In the genomic region with DNA sequence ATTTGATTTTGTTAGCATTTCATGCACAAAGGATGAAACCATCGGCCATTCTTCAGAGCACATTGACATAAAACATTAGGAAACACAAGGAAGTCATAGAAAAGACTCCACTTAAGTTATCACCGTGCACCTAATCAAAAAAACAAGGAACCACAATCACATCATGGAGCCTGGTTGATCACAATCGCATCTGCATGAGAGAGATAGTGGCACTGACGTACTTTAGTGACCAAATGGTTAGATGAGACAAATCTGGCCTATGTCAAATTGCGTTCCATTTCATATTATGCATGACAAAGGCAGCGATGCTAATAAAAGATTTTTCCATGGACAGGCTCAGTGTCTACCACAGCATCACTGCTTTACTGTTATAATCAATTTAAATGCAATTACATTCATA, we compare ENCODE assay signal across 17 cellular contexts.
DNase-seq lines count a peak whose midpoint lies in the region; ATAC-seq and TF ChIP-seq lines count a peak whose summit lies in the region.
"Had no signal": no experiment of that assay in that cellular context is flagged by ENCODE, and none has a peak within 500 bp of the region (broad histone marks: within the 10 kb centered on the region; RNA-seq: fewer than 3 reads in every experiment).

No MANE protein-coding gene starts in this region.

- CTCF ChIA-PET in SK-N-SH (lab: Yijun Ruan, JAX): no interaction called here

- no peak overlapping the region for H2BK20ac ChIP-seq in H9 (ENCODE audit: low read depth, low read length, poor library complexity, severe bottlenecking)

- H3K9me3 ChIP-seq in BE2C: no peaks in the 10 kb centered on the region
- H3K9me3 ChIP-seq in H9 (ENCODE audit: control insufficient read depth, low read depth, low read length): no peaks in the 10 kb centered on the region
- no peaks in the 10 kb centered on the region for H3K9me3 ChIP-seq in SK-N-SH
- H3K9me3 ChIP-seq: BLaER1 treated with 17β-estradiol and CSF1 and Interleukin-3, amounts not matched to agents 10 nM and 100 nM; Caco-2; HAP-1 had no signal

- H3K4me2 ChIP-seq in H9 (ENCODE audit: insufficient read depth, insufficient read length, low read length) (no peak overlapping the region), SK-N-SH (no peak overlapping the region)
- H3K4me2 ChIP-seq: BLaER1 treated with 17β-estradiol and CSF1 and Interleukin-3, amounts not matched to agents 10 nM and 100 nM; GM23338 had no signal

- H3K79me1 ChIP-seq in H9 (ENCODE audit: insufficient read depth, low read depth, low read length, poor library complexity, severe bottlenecking): no peaks in the 10 kb centered on the region

- H3K36me3 ChIP-seq in BE2C: no peaks in the 10 kb centered on the region
- H3K36me3 ChIP-seq in SK-N-SH (replicated peaks in 1 of 2; ENCODE audit: control insufficient read depth in 1 of 2, insufficient read depth in 2 of 2, low read length in 1 of 2): no peaks in the 10 kb centered on the region
- H3K36me3 ChIP-seq: BLaER1 treated with 17β-estradiol and CSF1 and Interleukin-3, amounts not matched to agents 10 nM and 100 nM; HAP-1 had no signal

- H3K4me3 Mint-ChIP-seq in H9: no peak overlapping the region
- H3K4me3 Mint-ChIP-seq: B cell; CD4-positive, alpha-beta memory T cell; GM23338; HFFc6 had no signal

- no peak overlapping the region for H2BK12ac ChIP-seq in H9 (ENCODE audit: insufficient read length, low read depth, low read length)

- no peak overlapping the region for H3K56ac ChIP-seq in H9 (ENCODE audit: insufficient read length, low read depth, low read length)

- H2BK15ac ChIP-seq in H9 (ENCODE audit: low read depth, low read length): no peak overlapping the region

- no peak overlapping the region for H2AK5ac ChIP-seq in H9 (ENCODE audit: insufficient read length, low read length)

- TF ChIP-seq POLR2A in erythroblast (IDR thresholded peaks at IDR 0.05; ENCODE audit: low read length): no peak

- no peaks in the 10 kb centered on the region for H3K23me2 ChIP-seq in H9 (ENCODE audit: insufficient read length, low read depth, low read length, poor library complexity, severe bottlenecking)

- POLR2A ChIA-PET in SK-N-SH (lab: Yijun Ruan, JAX): no interaction called here

- no peak overlapping the region for H3K23ac ChIP-seq in H9 (ENCODE audit: insufficient read length, low read depth, low read length)

- peak; percentile 47 for TF ChIP-seq RAD21 in SK-N-SH (IDR thresholded peaks at IDR 0.05; ENCODE audit: low read length)

- no peaks in the 10 kb centered on the region for H3K27me3 Mint-ChIP-seq in H9 (ENCODE audit: low read depth)
- H3K27me3 Mint-ChIP-seq: B cell; CD4-positive, alpha-beta memory T cell had no signal

- peak overlapping the region; percentile 67 for H3T11ph ChIP-seq in H9 (ENCODE audit: low read length)

- H4K8ac ChIP-seq in H9 (replicated peaks; ENCODE audit: insufficient read length, low read depth, low read length): no peak overlapping the region

- H3K4me1 ChIP-seq in BE2C: no peaks in the 10 kb centered on the region; the same call in 1 of the 2 replicates
- peaks cover 5% of the 10 kb centered on the region; the same call in 1 of the 2 replicates for H3K4me1 ChIP-seq in H9 (ENCODE audit: insufficient read depth, low read length)
- H3K4me1 ChIP-seq in SK-N-SH (ENCODE audit: control insufficient read depth in 1 of 2, insufficient read depth in 2 of 2, low read depth in 1 of 2, low read length in 1 of 2): peaks cover 20 to 24% of the 10 kb centered on the region in 2 experiments
- H3K4me1 ChIP-seq: BLaER1 treated with 17β-estradiol and CSF1 and Interleukin-3, amounts not matched to agents 10 nM and 100 nM; Caco-2 had no signal

- no peak for ATAC-seq in HG03521 (IDR thresholded peaks at IDR 0.05; ENCODE audit: unreplicated experiment)
- ATAC-seq: GM23338 had no signal

- DNase-seq in BE2C (peak; percentile 39), H9 (no peak), SK-N-SH (peak; percentile 68), erythroblast (lab: John Stamatoyannopoulos, UW) (peak; percentile 14 to 75), pons (ENCODE audit: low spot score) (no peak), dorsolateral prefrontal cortex (no peak)
- DNase-seq: Caco-2; CD4-positive, alpha-beta memory T cell; DMS79 treated with DMSO at 0.1 percent for 48 hours; GF-D8; HFFc6 had no signal

- H3F3A ChIP-seq in SK-N-SH (replicated peaks; ENCODE audit: insufficient read depth): no peaks in the 10 kb centered on the region

- H3K18ac ChIP-seq in H9 (ENCODE audit: insufficient read length, low read depth, low read length): no peak overlapping the region

- H3K4me1 Mint-ChIP-seq in H9: peaks cover 34 to 38% of the 10 kb centered on the region in 2 experiments
- H3K4me1 Mint-ChIP-seq: B cell; CD4-positive, alpha-beta memory T cell had no signal

- no peak overlapping the region for H2AFZ ChIP-seq in H9 (ENCODE audit: low read length)
- H2AFZ ChIP-seq in SK-N-SH (ENCODE audit: low read depth): no peak overlapping the region; the same call in 1 of the 2 replicates
- H2AFZ ChIP-seq: GM23338 had no signal

- H3K9me2 ChIP-seq in SK-N-SH: no peaks in the 10 kb centered on the region

- H3K9ac ChIP-seq in H9 (ENCODE audit: extremely low read depth, insufficient read length, low read length): no peak overlapping the region
- H3K9ac ChIP-seq in SK-N-SH: no peak overlapping the region
- H3K9ac ChIP-seq: BLaER1 treated with 17β-estradiol and CSF1 and Interleukin-3, amounts not matched to agents 10 nM and 100 nM had no signal

- no peak overlapping the region for H3K4ac ChIP-seq in H9 (ENCODE audit: low read depth, low read length)

- no peak overlapping the region for H3K4me3 ChIP-seq in BE2C (ENCODE audit: low read depth, low read length)
- H3K4me3 ChIP-seq in SK-N-SH (ENCODE audit: low read depth in 2 of 2, low read length in 1 of 2): no peak overlapping the region
- no peak overlapping the region for H3K4me3 ChIP-seq in dorsolateral prefrontal cortex
- H3K4me3 ChIP-seq: BLaER1 treated with 17β-estradiol and CSF1 and Interleukin-3, amounts not matched to agents 10 nM and 100 nM; GM23338; HAP-1 had no signal

- H3K27me3 ChIP-seq in BE2C: no peaks in the 10 kb centered on the region
- H3K27me3 ChIP-seq in H9 (ENCODE audit: insufficient read depth, low read length): no peaks in the 10 kb centered on the region
- H3K27me3 ChIP-seq in SK-N-SH (ENCODE audit: insufficient read depth): no peaks in the 10 kb centered on the region
- H3K27me3 ChIP-seq in dorsolateral prefrontal cortex: peaks cover 0 to 27% (median 0%) of the 10 kb centered on the region in 45 donors
- H3K27me3 ChIP-seq: BLaER1 treated with 17β-estradiol and CSF1 and Interleukin-3, amounts not matched to agents 10 nM and 100 nM had no signal

- H3K79me2 ChIP-seq in H9 (ENCODE audit: insufficient read depth, low read length) (no peaks in the 10 kb centered on the region), SK-N-SH (ENCODE audit: insufficient read depth) (no peaks in the 10 kb centered on the region)

- H4K20me1 ChIP-seq in H9 (ENCODE audit: control insufficient read depth, insufficient read depth, insufficient read length) (no peaks in the 10 kb centered on the region), SK-N-SH (ENCODE audit: insufficient read depth) (no peaks in the 10 kb centered on the region)
- H4K20me1 ChIP-seq: BLaER1 treated with 17β-estradiol and CSF1 and Interleukin-3, amounts not matched to agents 10 nM and 100 nM had no signal

- no peak overlapping the region for H3K14ac ChIP-seq in H9 (ENCODE audit: insufficient read depth, low read length)

- H4K91ac ChIP-seq in H9 (ENCODE audit: insufficient read length, low read depth, low read length): no peak overlapping the region

- H3K27ac ChIP-seq in H9 (ENCODE audit: insufficient read length, low read depth, low read length) (no peak overlapping the region), SK-N-SH (ENCODE audit: low read depth in 2 of 2, low read length in 1 of 2) (peak overlapping the region in 1 of 2 experiments; percentile 82; a peak in 2 of 4 replicates), dorsolateral prefrontal cortex (no peak overlapping the region)
- H3K27ac ChIP-seq: 22Rv1; BLaER1 treated with 17β-estradiol and CSF1 and Interleukin-3, amounts not matched to agents 10 nM and 100 nM had no signal

- H2BK5ac ChIP-seq in H9 (ENCODE audit: insufficient read length, low read length): no peak overlapping the region

- no peak overlapping the region for H3K27ac Mint-ChIP-seq in H9
- H3K27ac Mint-ChIP-seq: B cell; CD4-positive, alpha-beta memory T cell; GM23338; HFFc6 had no signal

- no peaks in the 10 kb centered on the region for H3K9me3 Mint-ChIP-seq in H9
- H3K9me3 Mint-ChIP-seq: GM23338, HFFc6 had no signal

- no CpG with 5 or more reads among the region's 6 CpGs for WGBS in H9 (ENCODE audit: extremely low coverage, insufficient read length, low lambda C conversion rate)
- WGBS in SK-N-SH (ENCODE audit: low lambda C conversion rate): 41% methylated on average over 6 of the region's 6 CpGs

- H4K5ac ChIP-seq in H9 (ENCODE audit: insufficient read length, low read depth, low read length): no peak overlapping the region

- peaks cover 0 to 5% (median 0%) of the 10 kb centered on the region in 3 experiments; a peak in 2 of 7 replicates for H3K36me3 Mint-ChIP-seq in H9 (ENCODE audit: insufficient read depth in 1 of 3, low read depth in 3 of 3)
- H3K36me3 Mint-ChIP-seq: CD4-positive, alpha-beta memory T cell had no signal

- TF ChIP-seq EP300 in SK-N-SH (IDR thresholded peaks at IDR 0.05; ENCODE audit: borderline replicate concordance in 1 of 2, low read depth in 1 of 2, low read length in 1 of 2): peak in 1 of 2 experiments; percentile 100; a peak in 2 of 4 replicates

- TF ChIP-seq CTCF in BE2C (IDR thresholded peaks at IDR 0.05; ENCODE audit: low read depth, low read length) (no peak), H9 (conservative IDR thresholded peaks at IDR 0.05) (no peak), SK-N-SH (IDR thresholded peaks at IDR 0.05) (no peak), dorsolateral prefrontal cortex (IDR thresholded peaks at IDR 0.05 in 54 of 56, conservative IDR thresholded peaks at IDR 0.05 in 2 of 56; ENCODE audit: low read depth in 1 of 56, partially characterized antibody in 56 of 56) (no peak)

- intact Hi-C loops in dorsolateral prefrontal cortex (cut with DNase I): no loop called here

- no peak overlapping the region for H2BK120ac ChIP-seq in H9 (ENCODE audit: low read depth, low read length, poor library complexity, severe bottlenecking)

TF ChIP-seq in SK-N-SH, 30 proteins besides CTCF, POLR2A, EP300 and RAD21 (continues in another document):
- peak; percentile 99 for TF ChIP-seq FOXJ3 (CRISPR knock-in tag; IDR thresholded peaks at IDR 0.05)
- TF ChIP-seq RXRA (IDR thresholded peaks at IDR 0.05; ENCODE audit: borderline replicate concordance, low read depth): no peak
- peak; percentile 81 for TF ChIP-seq TCF12 (IDR thresholded peaks at IDR 0.05)
- peak; percentile 53; the same call in 1 of the 2 replicates for TF ChIP-seq POLR2AphosphoS5 (IDR thresholded peaks at IDR 0.05; ENCODE audit: low read depth, low read length)

Comparison
In these comparisons a context has a peak if more than half of its experiments do, and no peak if none do; other contexts are left out.
1. DNase-seq: peak in BE2C (single experiment), SK-N-SH (single experiment) and erythroblast (2 of 2); none in H9 (single experiment), pons (single experiment) and dorsolateral prefrontal cortex (0 of 10).